Comparison of ENCODE assay signal across 1 cellular context in genomic region chr10:3172446-3173172, GRCh38.
TF ChIP-seq lines count a peak whose summit lies in the region.

TSS of gene PITRM1 (minus strand) at chr10:3172782. CDS start at chr10:3172772, 10 bp downstream.

TF ChIP-seq in HEK293, 187 proteins besides CTCF, POLR2A, EP300 and RAD21 (continued from another document):
- TF ChIP-seq INSM2 (tag by site-specific recombination; IDR thresholded peaks at IDR 0.05) (no peak), PRDM10 (tag by site-specific recombination; IDR thresholded peaks at IDR 0.05) (no peak), GFI1B (tag by site-specific recombination; IDR thresholded peaks at IDR 0.05) (no peak), PATZ1 (tag by site-specific recombination; IDR thresholded peaks at IDR 0.05) (peak; percentile 63)
